9 cellular contexts compared by ENCODE assay signal in the genomic region with DNA sequence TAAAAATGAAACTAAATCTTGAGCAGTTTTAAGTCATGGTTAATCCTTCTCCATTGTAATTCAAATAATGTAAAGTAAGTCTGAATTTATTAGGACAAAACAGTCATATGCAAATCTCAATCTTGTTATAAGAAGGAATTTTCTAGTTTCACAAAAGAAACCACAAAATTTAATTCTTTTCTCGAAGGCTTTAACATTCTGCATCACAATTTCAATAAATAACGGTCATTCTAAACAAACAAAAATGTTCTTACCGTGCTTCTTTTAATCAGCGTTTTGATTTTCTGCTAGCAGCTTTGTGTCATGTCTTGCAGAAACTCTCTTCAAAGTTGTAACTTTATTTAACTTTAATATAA. TPM values are rescaled to one million over a fixed set of nuclear protein-coding genes. Genes with fewer than 3 reads are reported as not detected.
DNase-seq lines count a peak whose midpoint lies in the region; ATAC-seq and TF ChIP-seq lines count a peak whose summit lies in the region.
"Had no signal": no experiment of that assay in that cellular context is flagged by ENCODE, and none has a peak within 500 bp of the region (broad histone marks: within the 10 kb centered on the region; RNA-seq: fewer than 3 reads in every experiment).

No MANE protein-coding gene starts in this region.

- peaks cover 13% of the 10 kb centered on the region for H3K36me3 Mint-ChIP-seq in activated naive CD4-positive, alpha-beta T cell treated with anti-CD3 and anti-CD28 coated beads for 36 hours (ENCODE audit: low read depth)
- H3K36me3 Mint-ChIP-seq in activated naive CD8-positive, alpha-beta T cell treated with anti-CD3 and anti-CD28 coated beads, Interleukin-2, amount 50 U/mL, for 24 hours (ENCODE audit: low read depth) = peaks cover 4% of the 10 kb centered on the region

- intact Hi-C loops in activated naive CD4-positive, alpha-beta T cell treated with anti-CD3 and anti-CD28 coated beads for 36 hours (cut with micrococcal nuclease) = loop anchor here (1.0 to 10.0 kb wide), 15 partner anchors 37 to 1786 kb away; a partner anchor contains a TSS
- intact Hi-C loops in lower lobe of right lung (cut with DNase I) = no loop called here

- H3K27ac Mint-ChIP-seq in activated naive CD4-positive, alpha-beta T cell treated with anti-CD3 and anti-CD28 coated beads for 36 hours = peak overlapping the region; percentile 98
- H3K27ac Mint-ChIP-seq in activated naive CD8-positive, alpha-beta T cell treated with anti-CD3 and anti-CD28 coated beads, Interleukin-2, amount 50 U/mL, for 24 hours = peak overlapping the region; percentile 95

- DNase-seq in activated naive CD4-positive, alpha-beta T cell treated with anti-CD3 and anti-CD28 coated beads for 36 hours = no peak
- DNase-seq in activated naive CD4-positive, alpha-beta T cell treated with Interleukin-2 at 50 U/mL for 16 hours = no peak
- no peak for DNase-seq in activated naive CD8-positive, alpha-beta T cell treated with anti-CD3 and anti-CD28 coated beads, Interleukin-2, amount 50 U/mL, for 24 hours
- DNase-seq in lower lobe of right lung = no peak
- DNase-seq in tibial nerve (ENCODE audit: low spot score in 2 of 2) = no peak
- DNase-seq in GM19238 (ENCODE audit: insufficient read length, low spot score) = no peak
- DNase-seq in NCI-H1105 treated with DMSO at 0.1 percent for 48 hours (lab: John Stamatoyannopoulos, UW) = no peak
- DNase-seq in HCEC 1CT = no peak
- DNase-seq: BE2C had no signal

- H3K36me3 ChIP-seq in lower lobe of right lung = no peaks in the 10 kb centered on the region
- H3K36me3 ChIP-seq in tibial nerve = no peaks in the 10 kb centered on the region
- H3K36me3 ChIP-seq: BE2C had no signal

- H3K27me3 ChIP-seq in lower lobe of right lung (ENCODE audit: low read depth) (no peaks in the 10 kb centered on the region), tibial nerve (no peaks in the 10 kb centered on the region)

- H3K4me1 ChIP-seq in lower lobe of right lung (peaks cover 7% of the 10 kb centered on the region), tibial nerve (peaks cover 0 to 41% (median 0%) of the 10 kb centered on the region in 4 donors)
- H3K4me1 ChIP-seq: BE2C had no signal

- TF ChIP-seq EP300 in tibial nerve (IDR thresholded peaks at IDR 0.05) = no peak

- WGBS in tibial nerve, 2 donors = 24 to 26% methylated on average over 4 of the region's 4 CpGs

- H3K9me3 ChIP-seq in lower lobe of right lung = peaks cover under 1% of the 10 kb centered on the region
- peaks cover 0 to 5% (median 0%) of the 10 kb centered on the region in 4 donors for H3K9me3 ChIP-seq in tibial nerve
- H3K9me3 ChIP-seq: BE2C had no signal

- H3K4me3 Mint-ChIP-seq in activated naive CD4-positive, alpha-beta T cell treated with anti-CD3 and anti-CD28 coated beads for 36 hours = peak overlapping the region; percentile 91
- peak overlapping the region; percentile 88 for H3K4me3 Mint-ChIP-seq in activated naive CD8-positive, alpha-beta T cell treated with anti-CD3 and anti-CD28 coated beads, Interleukin-2, amount 50 U/mL, for 24 hours

- no peaks in the 10 kb centered on the region for H3K27me3 Mint-ChIP-seq in activated naive CD4-positive, alpha-beta T cell treated with anti-CD3 and anti-CD28 coated beads for 36 hours (ENCODE audit: low read depth)
- no peaks in the 10 kb centered on the region for H3K27me3 Mint-ChIP-seq in activated naive CD8-positive, alpha-beta T cell treated with anti-CD3 and anti-CD28 coated beads, Interleukin-2, amount 50 U/mL, for 24 hours

- no peak for TF ChIP-seq CTCF in lower lobe of right lung (IDR thresholded peaks at IDR 0.05)
- no peak for TF ChIP-seq CTCF in tibial nerve (IDR thresholded peaks at IDR 0.05)

- peaks cover 2% of the 10 kb centered on the region for H3K9me3 Mint-ChIP-seq in activated naive CD4-positive, alpha-beta T cell treated with anti-CD3 and anti-CD28 coated beads for 36 hours
- no peaks in the 10 kb centered on the region for H3K9me3 Mint-ChIP-seq in activated naive CD8-positive, alpha-beta T cell treated with anti-CD3 and anti-CD28 coated beads, Interleukin-2, amount 50 U/mL, for 24 hours

- H3K4me3 ChIP-seq in lower lobe of right lung (peak overlapping the region; percentile 61), tibial nerve (peak overlapping the region; percentile 28 to 51 (median 42))

- ATAC-seq in activated naive CD8-positive, alpha-beta T cell treated with anti-CD3 and anti-CD28 coated beads, Interleukin-2, amount 50 U/mL, for 24 hours = no peak
- ATAC-seq in lower lobe of right lung = no peak

- CTCF ChIA-PET in activated naive CD4-positive, alpha-beta T cell treated with anti-CD3 and anti-CD28 coated beads for 36 hours (lab: Charles Lee) = interaction anchor here (0.6 to 1.1 kb wide), 3 partner anchors 55 to 175 kb away, joined by 3 to 4 read pairs (median 4); no protein-coding TSS in a partner anchor

- no peak for TF ChIP-seq POLR2A in tibial nerve (IDR thresholded peaks at IDR 0.05)

- peaks cover 27% of the 10 kb centered on the region for H3K4me1 Mint-ChIP-seq in activated naive CD4-positive, alpha-beta T cell treated with anti-CD3 and anti-CD28 coated beads for 36 hours (ENCODE audit: low read depth)
- peaks cover 39% of the 10 kb centered on the region for H3K4me1 Mint-ChIP-seq in activated naive CD8-positive, alpha-beta T cell treated with anti-CD3 and anti-CD28 coated beads, Interleukin-2, amount 50 U/mL, for 24 hours

- H3K27ac ChIP-seq in lower lobe of right lung (peak overlapping the region; percentile 91), tibial nerve (peak overlapping the region; percentile 61 to 89 (median 88))

RNA-seq across cellular contexts. Expression of a gene that starts 0.2 kb away (rescaled TPM):
- 10 to 100 TPM; 30.3 to 30.7 TPM for total RNA-seq in activated naive CD4-positive, alpha-beta T cell treated with anti-CD3 and anti-CD28 coated beads for 36 hours
- total RNA-seq in lower lobe of right lung (24.8 TPM), tibial nerve (10 to 100 TPM; 15.3 to 40.4 (median 22.7) TPM)

RNA-seq across cellular contexts. Expression of a gene that starts 12.4 kb away (rescaled TPM):
- not detected for total RNA-seq in activated naive CD4-positive, alpha-beta T cell treated with anti-CD3 and anti-CD28 coated beads for 36 hours
- not detected for total RNA-seq in lower lobe of right lung
- total RNA-seq in tibial nerve = not detected

RNA-seq across cellular contexts. Expression of a gene that starts 41.6 kb away (rescaled TPM):
- not detected for total RNA-seq in activated naive CD4-positive, alpha-beta T cell treated with anti-CD3 and anti-CD28 coated beads for 36 hours
- 4.1 TPM for total RNA-seq in lower lobe of right lung
- 1 to 10 TPM in 1 of 4 donors, under 1 TPM in 1, not detected in 2; 0.78 to 1.7 TPM for total RNA-seq in tibial nerve
